In the genomic region with DNA sequence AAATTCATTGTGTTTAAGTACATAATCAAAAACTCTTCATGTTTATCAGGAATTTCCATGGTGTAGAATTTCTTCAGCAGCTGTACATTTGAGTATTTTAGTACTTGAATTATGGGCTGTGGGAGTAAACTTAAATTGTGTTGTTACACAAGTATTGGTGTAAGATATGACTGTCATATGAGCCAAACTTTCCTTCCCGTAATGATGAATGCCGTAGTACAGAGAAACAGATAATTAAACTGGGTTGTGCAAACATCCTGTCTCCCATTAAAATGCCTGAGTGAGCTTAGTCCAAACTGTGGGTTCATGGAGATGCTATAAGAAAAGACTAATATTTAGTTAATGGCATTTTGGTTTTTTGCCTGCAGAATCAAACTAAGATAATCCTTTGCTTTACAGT, we compare ENCODE assay signal across 17 cellular contexts.
A peak's percentile ranks its signal among the peaks of the same experiment; 100 is the strongest.
DNase-seq lines count a peak whose midpoint lies in the region; ATAC-seq and TF ChIP-seq lines count a peak whose summit lies in the region.
"Had no signal": no experiment of that assay in that cellular context is flagged by ENCODE, and none has a peak within 500 bp of the region (broad histone marks: within the 10 kb centered on the region; RNA-seq: fewer than 3 reads in every experiment).

No MANE protein-coding gene starts in this region.

- H3K9me3 ChIP-seq in mucosa of descending colon = no peaks in the 10 kb centered on the region
- H3K9me3 ChIP-seq: left lung, thyroid gland had no signal

- no peak overlapping the region for H3K4me3 ChIP-seq in mucosa of descending colon
- H3K4me3 ChIP-seq: left lung, skin epidermis, thyroid gland had no signal

- no peak for TF ChIP-seq CTCF in HFFc6 (IDR thresholded peaks at IDR 0.05)
- no peak for TF ChIP-seq CTCF in mucosa of descending colon (IDR thresholded peaks at IDR 0.05)

- H3K27ac Mint-ChIP-seq in HFFc6 = no peak overlapping the region
- H3K27ac Mint-ChIP-seq: CD14-positive monocyte, T-cell had no signal

- no peaks in the 10 kb centered on the region for H3K36me3 ChIP-seq in mucosa of descending colon (ENCODE audit: low read depth)
- H3K36me3 ChIP-seq: left lung, thyroid gland had no signal

- H3K9me3 Mint-ChIP-seq in HFFc6 = no peaks in the 10 kb centered on the region
- H3K9me3 Mint-ChIP-seq: T-cell had no signal

- intact Hi-C loops in mucosa of descending colon (cut with DNase I, micrococcal nuclease) = no loop called here

- H3K4me3 Mint-ChIP-seq in HFFc6 = no peak overlapping the region
- H3K4me3 Mint-ChIP-seq: CD14-positive monocyte, T-cell had no signal

- H3K27me3 Mint-ChIP-seq in HFFc6 (ENCODE audit: insufficient read depth) = no peaks in the 10 kb centered on the region

- H3K4me1 ChIP-seq in mucosa of descending colon (ENCODE audit: low read depth) = no peaks in the 10 kb centered on the region
- H3K4me1 ChIP-seq: left lung, thyroid gland had no signal

- peaks cover 21% of the 10 kb centered on the region for H3K36me3 Mint-ChIP-seq in HFFc6 (ENCODE audit: low read depth)
- H3K36me3 Mint-ChIP-seq: CD14-positive monocyte, T-cell had no signal

- DNase-seq in DMS153 treated with DMSO at 0.1 percent for 48 hours (lab: John Stamatoyannopoulos, UW; ENCODE audit: unreplicated experiment) = peak; percentile 63
- peak; percentile 33 for DNase-seq in HFFc6
- DNase-seq in SHP77 treated with DMSO at 0.1 percent for 48 hours (lab: John Stamatoyannopoulos, UW) = peak; percentile 63
- no peak for DNase-seq in mucosa of descending colon
- DNase-seq in NK-92 (lab: John Stamatoyannopoulos, UW; ENCODE audit: unreplicated experiment) = no peak
- no peak for DNase-seq in foreskin melanocyte
- DNase-seq in NCI-H1694 treated with DMSO at 0.1 percent for 48 hours (lab: John Stamatoyannopoulos, UW) = no peak
- DNase-seq: activated CD8-positive, alpha-beta memory T cell treated with anti-CD3 and anti-CD28 coated beads for 24 hours; effector CD4-positive, alpha-beta T cell; KG1; left lung; NCI-H1092 treated with DMSO at 0.1 percent for 48 hours; NCI-H82; T-cell; thyroid gland had no signal

- peaks cover 20% of the 10 kb centered on the region for H3K4me1 Mint-ChIP-seq in HFFc6 (ENCODE audit: low read depth)
- H3K4me1 Mint-ChIP-seq: CD14-positive monocyte, T-cell had no signal

- ATAC-seq in mucosa of descending colon = peak; percentile 78
- ATAC-seq: left lung, T-cell had no signal

Comparison
In these comparisons a context has a peak if more than half of its experiments do, and no peak if none do; other contexts are left out.
1. DNase-seq: peak in DMS153 treated with DMSO at 0.1 percent for 48 hours (single experiment), HFFc6 (single experiment) and SHP77 treated with DMSO at 0.1 percent for 48 hours (single experiment); none in mucosa of descending colon (0 of 3), NK-92 (single experiment), foreskin melanocyte (single experiment) and NCI-H1694 treated with DMSO at 0.1 percent for 48 hours (single experiment).